Comparison of ENCODE assay signal across 1 cellular context in genomic region chr1:244862699-244863490, GRCh38.
TF ChIP-seq lines count a peak whose summit lies in the region.

No MANE protein-coding gene starts in this region.

TF ChIP-seq in HepG2, 621 proteins besides CTCF, POLR2A, EP300 and RAD21 (continued from another document and continues in another):
- TF ChIP-seq ZNF512 (CRISPR knock-in tag; IDR thresholded peaks at IDR 0.05) (no peak), BCL3 (CRISPR knock-in tag; IDR thresholded peaks at IDR 0.05) (no peak), SOX6 (IDR thresholded peaks at IDR 0.05) (no peak), SOX6 (CRISPR knock-in tag; IDR thresholded peaks at IDR 0.05) (peak; percentile 41), HOXA3 (CRISPR knock-in tag; IDR thresholded peaks at IDR 0.05) (peak; percentile 77; the same call in 1 of the 2 replicates), ZFP41 (CRISPR knock-in tag; IDR thresholded peaks at IDR 0.05; ENCODE audit: borderline replicate concordance) (no peak), KDM5A (IDR thresholded peaks at IDR 0.05; ENCODE audit: borderline replicate concordance, low read length) (peak; percentile 76; the same call in 1 of the 2 replicates), ZNF704 (CRISPR knock-in tag; IDR thresholded peaks at IDR 0.05; ENCODE audit: borderline replicate concordance) (no peak; the same call in 1 of the 2 replicates), ZNF781 (CRISPR knock-in tag; IDR thresholded peaks at IDR 0.05; ENCODE audit: borderline replicate concordance, not compliant biosample characterization) (no peak), HDAC2 (CRISPR knock-in tag; IDR thresholded peaks at IDR 0.05) (peak; percentile 52; the same call in 1 of the 2 replicates), ZBTB43 (CRISPR knock-in tag; conservative IDR thresholded peaks at IDR 0.05) (peak; percentile 36; the same call in 1 of the 2 replicates), HMG20A (CRISPR knock-in tag; IDR thresholded peaks at IDR 0.05; ENCODE audit: borderline replicate concordance) (peak; percentile 27; the same call in 1 of the 2 replicates), ZNF770 (CRISPR knock-in tag; IDR thresholded peaks at IDR 0.05) (peak; percentile 35), ARNT2 (CRISPR knock-in tag; IDR thresholded peaks at IDR 0.05; ENCODE audit: low read depth) (peak; percentile 75; the same call in 1 of the 2 replicates), ZNF562 (CRISPR knock-in tag; IDR thresholded peaks at IDR 0.05; ENCODE audit: borderline replicate concordance) (no peak), ZNF362 (CRISPR knock-in tag; IDR thresholded peaks at IDR 0.05; ENCODE audit: borderline replicate concordance) (no peak), NR2F1 (CRISPR knock-in tag; IDR thresholded peaks at IDR 0.05) (no peak), ZNF382 (CRISPR knock-in tag; IDR thresholded peaks at IDR 0.05; ENCODE audit: borderline replicate concordance) (no peak), HNRNPUL1 (IDR thresholded peaks at IDR 0.05; ENCODE audit: low read depth, low read length) (no peak), ZC3H13 (CRISPR knock-in tag; IDR thresholded peaks at IDR 0.05) (peak; percentile 93), ZNF30 (CRISPR knock-in tag; IDR thresholded peaks at IDR 0.05) (no peak), ZNF841 (CRISPR knock-in tag; IDR thresholded peaks at IDR 0.05; ENCODE audit: borderline replicate concordance) (no peak), AGO2 (optimal IDR thresholded peaks at IDR 0.05; ENCODE audit: low read depth, low read length) (no peak), ZC3H4 (CRISPR knock-in tag; IDR thresholded peaks at IDR 0.05; ENCODE audit: borderline replicate concordance) (no peak), NFRKB (IDR thresholded peaks at IDR 0.05) (no peak), TEAD2 (CRISPR knock-in tag; IDR thresholded peaks at IDR 0.05) (no peak), HMGXB3 (CRISPR knock-in tag; IDR thresholded peaks at IDR 0.05; ENCODE audit: borderline replicate concordance) (0 out of 2 replicates have a peak, but pooled peaks have one; percentile 17), POGK (CRISPR knock-in tag; conservative IDR thresholded peaks at IDR 0.05) (peak; percentile 69; the same call in 1 of the 2 replicates), ARID5B (CRISPR knock-in tag; IDR thresholded peaks at IDR 0.05) (0 out of 2 replicates have a peak, but pooled peaks have one; percentile 27), DNMT1 (CRISPR knock-in tag; IDR thresholded peaks at IDR 0.05) (0 out of 2 replicates have a peak, but pooled peaks have one; percentile 29), ZNF773 (CRISPR knock-in tag; IDR thresholded peaks at IDR 0.05; ENCODE audit: borderline replicate concordance) (0 out of 2 replicates have a peak, but pooled peaks have one; percentile 58), TIGD3 (CRISPR knock-in tag; IDR thresholded peaks at IDR 0.05; ENCODE audit: borderline replicate concordance) (no peak), NR0B2 (CRISPR knock-in tag; IDR thresholded peaks at IDR 0.05) (peak; percentile 73; the same call in 1 of the 2 replicates), NAIF1 (CRISPR knock-in tag; IDR thresholded peaks at IDR 0.05; ENCODE audit: borderline replicate concordance) (0 out of 2 replicates have a peak, but pooled peaks have one; percentile 52)
